In the genomic region with DNA sequence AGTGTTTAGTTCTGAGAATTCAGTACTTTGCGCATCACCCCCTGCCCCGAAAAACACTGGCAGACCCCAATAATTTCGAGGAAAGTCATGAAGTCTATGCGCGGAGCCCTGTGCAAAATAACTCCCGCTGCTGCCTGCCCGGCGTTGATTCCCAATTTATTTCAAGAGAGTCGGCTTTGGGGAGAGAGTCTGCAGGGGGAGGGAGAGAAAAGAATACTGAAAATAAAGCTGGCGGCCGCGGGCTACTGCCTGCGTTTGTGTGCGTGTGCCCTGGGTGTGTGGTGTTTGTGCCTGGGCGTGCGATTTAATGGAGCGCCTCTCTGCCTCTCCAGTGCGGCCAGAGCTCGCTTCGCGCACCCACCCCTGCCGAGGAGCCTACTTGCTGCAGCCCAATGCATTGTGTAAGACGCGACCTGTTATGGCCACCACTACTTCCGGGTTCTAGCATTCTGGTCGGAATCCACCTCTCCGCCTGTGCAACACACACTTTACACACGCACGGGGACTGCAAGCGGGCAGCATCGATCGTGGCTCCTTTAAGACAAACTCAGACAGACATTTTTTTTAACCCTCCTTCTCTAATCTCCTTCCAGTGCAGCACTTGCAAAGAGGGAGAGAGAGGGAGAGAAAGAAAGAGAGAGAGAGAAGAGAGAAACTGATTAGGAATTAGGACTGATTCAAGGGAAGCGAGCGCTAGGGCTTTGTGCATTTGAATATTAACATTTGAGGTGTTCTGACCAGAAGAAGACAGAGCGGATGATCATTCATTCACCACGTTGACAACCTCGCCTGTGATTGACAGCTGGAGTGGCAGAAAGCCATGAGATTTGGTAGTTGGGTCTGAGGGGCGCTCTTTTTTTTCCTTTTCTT, we compare ENCODE assay signal across 1 cellular context.
TF ChIP-seq lines count a peak whose summit lies in the region.

MEIS1 (plus strand) TSS at position 447 of the 870 bp plus-strand sequence. CDS start 732 bp downstream, outside the sequence.

TF ChIP-seq in K562, 482 proteins besides CTCF, POLR2A, EP300 and RAD21 (continued from another document and continues in another):
- TF ChIP-seq, protein P1, sequence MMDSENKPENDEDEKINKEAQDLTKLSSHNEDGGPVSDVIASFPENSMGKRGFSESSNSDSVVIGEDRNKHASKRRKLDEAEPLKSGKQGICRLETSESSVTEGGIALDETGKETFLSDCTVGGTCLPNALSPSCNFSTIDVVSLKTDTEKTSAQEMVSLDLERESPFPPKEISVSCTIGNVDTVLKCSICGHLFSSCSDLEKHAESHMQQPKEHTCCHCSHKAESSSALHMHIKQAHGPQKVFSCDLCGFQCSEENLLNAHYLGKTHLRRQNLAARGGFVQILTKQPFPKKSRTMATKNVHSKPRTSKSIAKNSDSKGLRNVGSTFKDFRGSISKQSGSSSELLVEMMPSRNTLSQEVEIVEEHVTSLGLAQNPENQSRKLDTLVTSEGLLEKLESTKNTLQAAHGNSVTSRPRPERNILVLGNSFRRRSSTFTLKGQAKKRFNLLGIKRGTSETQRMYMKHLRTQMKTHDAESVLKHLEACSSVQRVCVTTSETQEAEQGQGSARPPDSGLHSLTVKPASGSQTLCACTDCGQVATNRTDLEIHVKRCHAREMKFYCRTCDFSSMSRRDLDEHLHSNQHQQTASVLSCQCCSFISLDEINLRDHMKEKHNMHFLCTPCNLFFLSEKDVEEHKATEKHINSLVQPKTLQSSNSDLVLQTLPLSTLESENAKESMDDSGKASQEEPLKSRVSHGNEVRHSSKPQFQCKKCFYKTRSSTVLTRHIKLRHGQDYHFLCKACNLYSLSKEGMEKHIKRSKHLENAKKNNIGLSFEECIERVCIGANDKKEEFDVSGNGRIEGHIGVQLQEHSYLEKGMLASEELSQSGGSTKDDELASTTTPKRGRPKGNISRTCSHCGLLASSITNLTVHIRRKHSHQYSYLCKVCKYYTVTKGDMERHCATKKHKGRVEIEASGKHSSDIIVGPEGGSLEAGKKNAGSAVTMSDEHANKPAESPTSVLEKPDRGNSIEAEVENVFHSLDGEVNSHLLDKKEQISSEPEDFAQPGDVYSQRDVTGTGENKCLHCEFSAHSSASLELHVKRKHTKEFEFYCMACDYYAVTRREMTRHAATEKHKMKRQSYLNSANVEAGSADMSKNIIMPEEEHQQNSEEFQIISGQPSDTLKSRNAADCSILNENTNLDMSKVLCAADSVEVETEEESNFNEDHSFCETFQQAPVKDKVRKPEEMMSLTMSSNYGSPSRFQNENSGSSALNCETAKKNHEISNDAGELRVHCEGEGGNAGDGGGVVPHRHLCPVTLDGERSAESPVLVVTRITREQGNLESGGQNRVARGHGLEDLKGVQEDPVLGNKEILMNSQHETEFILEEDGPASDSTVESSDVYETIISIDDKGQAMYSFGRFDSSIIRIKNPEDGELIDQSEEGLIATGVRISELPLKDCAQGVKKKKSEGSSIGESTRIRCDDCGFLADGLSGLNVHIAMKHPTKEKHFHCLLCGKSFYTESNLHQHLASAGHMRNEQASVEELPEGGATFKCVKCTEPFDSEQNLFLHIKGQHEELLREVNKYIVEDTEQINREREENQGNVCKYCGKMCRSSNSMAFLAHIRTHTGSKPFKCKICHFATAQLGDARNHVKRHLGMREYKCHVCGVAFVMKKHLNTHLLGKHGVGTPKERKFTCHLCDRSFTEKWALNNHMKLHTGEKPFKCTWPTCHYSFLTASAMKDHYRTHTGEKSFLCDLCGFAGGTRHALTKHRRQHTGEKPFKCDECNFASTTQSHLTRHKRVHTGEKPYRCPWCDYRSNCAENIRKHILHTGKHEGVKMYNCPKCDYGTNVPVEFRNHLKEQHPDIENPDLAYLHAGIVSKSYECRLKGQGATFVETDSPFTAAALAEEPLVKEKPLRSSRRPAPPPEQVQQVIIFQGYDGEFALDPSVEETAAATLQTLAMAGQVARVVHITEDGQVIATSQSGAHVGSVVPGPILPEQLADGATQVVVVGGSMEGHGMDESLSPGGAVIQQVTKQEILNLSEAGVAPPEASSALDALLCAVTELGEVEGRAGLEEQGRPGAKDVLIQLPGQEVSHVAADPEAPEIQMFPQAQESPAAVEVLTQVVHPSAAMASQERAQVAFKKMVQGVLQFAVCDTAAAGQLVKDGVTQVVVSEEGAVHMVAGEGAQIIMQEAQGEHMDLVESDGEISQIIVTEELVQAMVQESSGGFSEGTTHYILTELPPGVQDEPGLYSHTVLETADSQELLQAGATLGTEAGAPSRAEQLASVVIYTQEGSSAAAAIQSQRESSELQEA (IDR thresholded peaks at IDR 0.05; ENCODE audit: low read depth), result 0 out of 2 replicates have a peak, but pooled peaks have one; percentile 37
- TF ChIP-seq ZNF436 (CRISPR knock-in tag; IDR thresholded peaks at IDR 0.05) (no peak), ZNF766 (CRISPR knock-in tag; conservative IDR thresholded peaks at IDR 0.05) (no peak), HMG20B (CRISPR knock-in tag; IDR thresholded peaks at IDR 0.05) (no peak), FOXK1 (CRISPR knock-in tag; IDR thresholded peaks at IDR 0.05; ENCODE audit: borderline replicate concordance) (no peak), MYNN (IDR thresholded peaks at IDR 0.05) (peak; percentile 95), MYNN (CRISPR knock-in tag; IDR thresholded peaks at IDR 0.05) (no peak), HCFC1 (IDR thresholded peaks at IDR 0.05; ENCODE audit: low read depth, low read length) (peak; percentile 44), TRIM24 (IDR thresholded peaks at IDR 0.05) (0 out of 4 replicates have a peak, but pooled peaks of 1 of the 2 experiments have one; percentile 7), PML (IDR thresholded peaks at IDR 0.05; ENCODE audit: low read length) (peak; percentile 71), C11orf30 (IDR thresholded peaks at IDR 0.05; ENCODE audit: low read depth) (peak; percentile 58; the same call in 1 of the 2 replicates), POLR2B (IDR thresholded peaks at IDR 0.05; ENCODE audit: low read depth, partially characterized antibody) (peak; percentile 71), HMBOX1 (IDR thresholded peaks at IDR 0.05) (no peak), ELF1 (tag; IDR thresholded peaks at IDR 0.05) (peak; percentile 96), ZNF668 (CRISPR knock-in tag; IDR thresholded peaks at IDR 0.05) (no peak), MAFG (tag; conservative IDR thresholded peaks at IDR 0.05) (no peak), SMARCB1 (IDR thresholded peaks at IDR 0.05; ENCODE audit: insufficient read length, low read depth) (no peak), CXXC5 (CRISPR knock-in tag; IDR thresholded peaks at IDR 0.05) (peak; percentile 71), ZNF124 (CRISPR knock-in tag; IDR thresholded peaks at IDR 0.05) (no peak), BRD4 (IDR thresholded peaks at IDR 0.05) (no peak), ZNF280B (CRISPR knock-in tag; IDR thresholded peaks at IDR 0.05) (no peak), ELF4 (CRISPR knock-in tag; IDR thresholded peaks at IDR 0.05) (peak; percentile 76; the same call in 1 of the 2 replicates), UBTF (IDR thresholded peaks at IDR 0.05; ENCODE audit: borderline replicate concordance in 1 of 2, low read depth in 2 of 2, low read length in 2 of 2) (peak in 1 of 2 experiments; percentile 72; a peak in 1 of 4 replicates), E2F4 (CRISPR knock-in tag; IDR thresholded peaks at IDR 0.05; ENCODE audit: low read depth) (no peak), KDM1A (IDR thresholded peaks at IDR 0.05) (peak; percentile 60 to 64), KDM4B (IDR thresholded peaks at IDR 0.05; ENCODE audit: borderline replicate concordance in 2 of 2, low read depth in 1 of 2) (peak in 1 of 2 experiments; percentile 82; a peak in 2 of 4 replicates), MCM2 (IDR thresholded peaks at IDR 0.05; ENCODE audit: low read depth) (no peak), RFX1 (IDR thresholded peaks at IDR 0.05) (no peak), RBM22 (IDR thresholded peaks at IDR 0.05; ENCODE audit: low read depth, low read length, poor library complexity, severe bottlenecking) (no peak), TOE1 (IDR thresholded peaks at IDR 0.05; ENCODE audit: borderline replicate concordance) (peak; percentile 89), TOE1 (CRISPR knock-in tag; IDR thresholded peaks at IDR 0.05; ENCODE audit: borderline replicate concordance, low read depth) (no peak), HEY1 (CRISPR knock-in tag; IDR thresholded peaks at IDR 0.05; ENCODE audit: borderline replicate concordance) (peak; percentile 51; the same call in 1 of the 2 replicates), KLF6 (CRISPR knock-in tag; IDR thresholded peaks at IDR 0.05; ENCODE audit: borderline replicate concordance) (no peak), SRSF3 (IDR thresholded peaks at IDR 0.05; ENCODE audit: insufficient read depth, low read length) (no peak), ZNF133 (CRISPR knock-in tag; IDR thresholded peaks at IDR 0.05) (no peak), FOS (IDR thresholded peaks at IDR 0.05; ENCODE audit: extremely low read depth, insufficient read length) (no peak), ZZZ3 (IDR thresholded peaks at IDR 0.05) (no peak), L3MBTL2 (IDR thresholded peaks at IDR 0.05) (peak; percentile 33; the same call in 1 of the 2 replicates), MAX (CRISPR knock-in tag; IDR thresholded peaks at IDR 0.05) (no peak), NCOR1 (IDR thresholded peaks at IDR 0.05) (peak; percentile 32; the same call in 1 of the 2 replicates), BACH1 (tag; IDR thresholded peaks at IDR 0.05) (peak; percentile 56; the same call in 1 of the 2 replicates)
- TF ChIP-seq, protein P2, sequence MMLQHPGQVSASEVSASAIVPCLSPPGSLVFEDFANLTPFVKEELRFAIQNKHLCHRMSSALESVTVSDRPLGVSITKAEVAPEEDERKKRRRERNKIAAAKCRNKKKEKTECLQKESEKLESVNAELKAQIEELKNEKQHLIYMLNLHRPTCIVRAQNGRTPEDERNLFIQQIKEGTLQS (IDR thresholded peaks at IDR 0.05), result peak; percentile 23; the same call in 1 of the 2 replicates
- TF ChIP-seq, protein P2 (CRISPR knock-in tag; conservative IDR thresholded peaks at IDR 0.05), result no peak; the same call in 1 of the 2 replicates
- TF ChIP-seq, protein P3, sequence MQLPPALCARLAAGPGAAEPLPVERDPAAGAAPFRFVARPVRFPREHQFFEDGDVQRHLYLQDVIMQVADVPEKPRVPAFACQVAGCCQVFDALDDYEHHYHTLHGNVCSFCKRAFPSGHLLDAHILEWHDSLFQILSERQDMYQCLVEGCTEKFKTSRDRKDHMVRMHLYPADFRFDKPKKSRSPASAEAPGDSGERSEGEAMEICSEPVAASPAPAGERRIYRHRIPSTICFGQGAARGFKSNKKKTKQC (CRISPR knock-in tag; IDR thresholded peaks at IDR 0.05), result no peak
- TF ChIP-seq, protein P4, sequence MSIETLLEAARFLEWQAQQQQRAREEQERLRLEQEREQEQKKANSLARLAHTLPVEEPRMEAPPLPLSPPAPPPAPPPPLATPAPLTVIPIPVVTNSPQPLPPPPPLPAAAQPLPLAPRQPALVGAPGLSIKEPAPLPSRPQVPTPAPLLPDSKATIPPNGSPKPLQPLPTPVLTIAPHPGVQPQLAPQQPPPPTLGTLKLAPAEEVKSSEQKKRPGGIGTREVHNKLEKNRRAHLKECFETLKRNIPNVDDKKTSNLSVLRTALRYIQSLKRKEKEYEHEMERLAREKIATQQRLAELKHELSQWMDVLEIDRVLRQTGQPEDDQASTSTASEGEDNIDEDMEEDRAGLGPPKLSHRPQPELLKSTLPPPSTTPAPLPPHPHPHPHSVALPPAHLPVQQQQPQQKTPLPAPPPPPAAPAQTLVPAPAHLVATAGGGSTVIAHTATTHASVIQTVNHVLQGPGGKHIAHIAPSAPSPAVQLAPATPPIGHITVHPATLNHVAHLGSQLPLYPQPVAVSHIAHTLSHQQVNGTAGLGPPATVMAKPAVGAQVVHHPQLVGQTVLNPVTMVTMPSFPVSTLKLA (conservative IDR thresholded peaks at IDR 0.05), result peak; percentile 69 to 77
